Comparison of ENCODE assay signal across 36 cellular contexts in genomic region chr4:109469915-109470314, GRCh38.
"Had no signal": no experiment of that assay in that cellular context is flagged by ENCODE, and none has a peak within 500 bp of the region (broad histone marks: within the 10 kb centered on the region; RNA-seq: fewer than 3 reads in every experiment).

No MANE protein-coding gene starts in this region.

- H3K27ac Mint-ChIP-seq: activated CD4-positive, alpha-beta T cell treated with anti-CD3 and anti-CD28 coated beads for 36 hours; activated CD4-positive, alpha-beta T cell treated with anti-CD3 and anti-CD28 coated beads, Interleukin-2, amount 10 ng/mL, durations not matched to agents 7 days and 5 days; activated CD8-positive, alpha-beta T cell treated with anti-CD3 and anti-CD28 coated beads, Interleukin-2, amount 10 ng/mL, durations not matched to agents 7 days and 5 days; activated naive CD4-positive, alpha-beta T cell treated with anti-CD3 and anti-CD28 coated beads, Interleukin-2, amount 10 ng/mL, durations not matched to agents 7 days and 5 days; activated naive CD8-positive, alpha-beta T cell treated with anti-CD3 and anti-CD28 coated beads, Interleukin-2, amount 10 ng/mL, durations not matched to agents 7 days and 5 days; activated T-helper 2 cell treated with anti-CD3 and anti-CD28 coated beads, Interferon-gamma antibody, Interleukin-2, Interleukin-4, amounts not matched to agents 10 μg/mL and 5 μg/mL and 100 μg/mL, durations not matched to agents 14 hours and 24 hours and 36 hours; T-helper 1 cell treated with Interleukin-12 subunit alpha and Interleukin-12 subunit beta and Interleukin-4 antibody, amounts not matched to agents 30 μg/mL and 1 μg/mL, for 36 hours; T-helper 2 cell treated with Interferon-gamma antibody and Interleukin-4, amounts not matched to agents 5 μg/mL and 100 μg/mL, for 36 hours had no signal

- H3K4me3 Mint-ChIP-seq: activated CD4-positive, alpha-beta T cell treated with anti-CD3 and anti-CD28 coated beads for 36 hours; activated CD4-positive, alpha-beta T cell treated with anti-CD3 and anti-CD28 coated beads, Interleukin-2, amount 10 ng/mL, durations not matched to agents 7 days and 5 days; activated CD8-positive, alpha-beta T cell treated with anti-CD3 and anti-CD28 coated beads, Interleukin-2, amount 10 ng/mL, durations not matched to agents 7 days and 5 days; activated naive CD4-positive, alpha-beta T cell treated with anti-CD3 and anti-CD28 coated beads, Interleukin-2, amount 10 ng/mL, durations not matched to agents 7 days and 5 days; activated naive CD8-positive, alpha-beta T cell treated with anti-CD3 and anti-CD28 coated beads, Interleukin-2, amount 10 ng/mL, durations not matched to agents 7 days and 5 days; T-helper 1 cell treated with Interleukin-12 subunit alpha and Interleukin-12 subunit beta and Interleukin-4 antibody, amounts not matched to agents 30 μg/mL and 1 μg/mL, for 36 hours; T-helper 2 cell treated with Interferon-gamma antibody and Interleukin-4, amounts not matched to agents 5 μg/mL and 100 μg/mL, for 36 hours had no signal

- H3K9ac ChIP-seq: SK-N-SH had no signal

- H3K27ac ChIP-seq: ascending aorta, body of pancreas, Peyer's patch, SJSA1 had no signal

- H3K4me1 ChIP-seq: Peyer's patch had no signal

- H3K27me3 Mint-ChIP-seq: activated CD4-positive, alpha-beta T cell treated with anti-CD3 and anti-CD28 coated beads for 36 hours; activated CD4-positive, alpha-beta T cell treated with anti-CD3 and anti-CD28 coated beads, Interleukin-2, amount 10 ng/mL, durations not matched to agents 7 days and 5 days; activated naive CD4-positive, alpha-beta T cell treated with anti-CD3 and anti-CD28 coated beads, Interleukin-2, amount 10 ng/mL, durations not matched to agents 7 days and 5 days; activated naive CD8-positive, alpha-beta T cell treated with anti-CD3 and anti-CD28 coated beads, Interleukin-2, amount 10 ng/mL, durations not matched to agents 7 days and 5 days had no signal

- H3K4me3 ChIP-seq: ascending aorta, body of pancreas, Peyer's patch, SJSA1 had no signal

- H3K9me3 Mint-ChIP-seq: activated CD4-positive, alpha-beta T cell treated with anti-CD3 and anti-CD28 coated beads, Interleukin-2, amount 10 ng/mL, durations not matched to agents 7 days and 5 days; activated naive CD4-positive, alpha-beta T cell treated with anti-CD3 and anti-CD28 coated beads, Interleukin-2, amount 10 ng/mL, durations not matched to agents 7 days and 5 days; activated naive CD8-positive, alpha-beta T cell treated with anti-CD3 and anti-CD28 coated beads, Interleukin-2, amount 10 ng/mL, durations not matched to agents 7 days and 5 days; activated T-helper 2 cell treated with anti-CD3 and anti-CD28 coated beads, Interferon-gamma antibody, Interleukin-2, Interleukin-4, amounts not matched to agents 10 μg/mL and 5 μg/mL and 100 μg/mL, durations not matched to agents 14 hours and 24 hours and 36 hours; T-helper 1 cell treated with Interleukin-12 subunit alpha and Interleukin-12 subunit beta and Interleukin-4 antibody, amounts not matched to agents 30 μg/mL and 1 μg/mL, for 36 hours; T-helper 2 cell treated with Interferon-gamma antibody and Interleukin-4, amounts not matched to agents 5 μg/mL and 100 μg/mL, for 36 hours had no signal

- ATAC-seq: activated CD4-positive, alpha-beta T cell treated with anti-CD3 and anti-CD28 coated beads for 36 hours; activated CD4-positive, CD25-positive, alpha-beta regulatory T cell treated with anti-CD3 and anti-CD28 coated beads, Interleukin-2, amount 50 U/mL, for 24 hours; activated CD8-positive, alpha-beta T cell treated with anti-CD3 and anti-CD28 coated beads, Interleukin-2, amount 10 ng/mL, durations not matched to agents 7 days and 5 days; body of pancreas; PC-3 had no signal

- H3K27me3 ChIP-seq: ascending aorta, body of pancreas, Peyer's patch, SJSA1 had no signal

- H3K4me2 ChIP-seq: SK-N-SH had no signal

- DNase-seq: activated CD4-positive, alpha-beta T cell treated with anti-CD3 and anti-CD28 coated beads for 36 hours; activated CD4-positive, alpha-beta T cell treated with anti-CD3 and anti-CD28 coated beads, Interleukin-2, amount 10 ng/mL, durations not matched to agents 7 days and 5 days; activated CD4-positive, alpha-beta T cell treated with anti-CD3 and anti-CD28 coated beads, Interleukin-2, amount 50 U/mL, for 48 hours; activated CD8-positive, alpha-beta T cell treated with anti-CD3 and anti-CD28 coated beads, Interleukin-2, amount 10 ng/mL, durations not matched to agents 7 days and 5 days; activated gamma-delta T cell treated with Interleukin-2 at 50 U/mL for 16 hours; activated naive CD4-positive, alpha-beta T cell treated with anti-CD3 and anti-CD28 coated beads, Interleukin-2, amount 10 ng/mL, durations not matched to agents 7 days and 5 days; activated naive CD8-positive, alpha-beta T cell treated with anti-CD3 and anti-CD28 coated beads, Interleukin-2, amount 10 ng/mL, durations not matched to agents 7 days and 5 days; amygdala; body of pancreas; caudate nucleus; cerebellar nuclear complex; Kasumi-1; KG1; MM.1S; MV-4-11; NCI-H1092; NCI-H1436 treated with DMSO at 0.1 percent for 48 hours; NCI-H187; NCI-H2029 treated with DMSO at 0.1 percent for 48 hours; NCI-H2107; NCI-H2171; NCI-H510A; NCI-H526; NCI-H748 treated with DMSO at 0.1 percent for 48 hours; NK-92 treated with Interleukin-12 subunit alpha and Interleukin-12 subunit beta, amount 100 ng/mL, for 24 hours; PC-3; Peyer's patch; RPMI8226; SHP77 treated with DMSO at 0.1 percent for 48 hours; SK-N-SH had no signal

- H3K9me3 ChIP-seq: ascending aorta, body of pancreas, Peyer's patch, SJSA1, SK-N-SH had no signal
